In genomic region chr7:117014673-117015133, GRCh38 we compare ENCODE assay signal across 8 cellular contexts.
A peak's percentile ranks its signal among the peaks of the same experiment; 100 is the strongest.
DNase-seq lines count a peak whose midpoint lies in the region; ATAC-seq, FAIRE-seq and TF ChIP-seq lines count a peak whose summit lies in the region.

No MANE protein-coding gene starts in this region.

- no peak overlapping the region for H3K4me3 ChIP-seq in endothelial cell of umbilical vein (replicated peaks in 1 of 3; ENCODE audit: insufficient read depth in 1 of 3, low read depth in 1 of 3, low read length in 3 of 3)

- CTCF ChIA-PET in activated naive CD4-positive, alpha-beta T cell treated with anti-CD3 and anti-CD28 coated beads, Interleukin-2, amount 10 ng/mL, durations not matched to agents 7 days and 5 days (lab: Charles Lee): interaction anchor here (9.9 kb wide), 1 partner anchor 27 kb away, joined by 91 read pairs; no protein-coding TSS in a partner anchor
- CTCF ChIA-PET in endothelial cell of umbilical vein (lab: Charles Lee): interaction anchor here (9.0 kb wide), 1 partner anchor 27 kb away, joined by 141 read pairs; no protein-coding TSS in a partner anchor

- intact Hi-C loops in endothelial cell of umbilical vein (cut with micrococcal nuclease): no loop called here

- dilution Hi-C loops in endothelial cell of umbilical vein (cut with MboI; ENCODE audit: extremely low pct_ligation_motif_present, low sequenced_read_pairs): no loop called here

- H3K27me3 Mint-ChIP-seq in activated naive CD4-positive, alpha-beta T cell treated with anti-CD3 and anti-CD28 coated beads, Interleukin-2, amount 10 ng/mL, durations not matched to agents 7 days and 5 days: peaks cover 12% of the 10 kb centered on the region
- no peaks in the 10 kb centered on the region for H3K27me3 Mint-ChIP-seq in nephron progenitor cell (ENCODE audit: low read depth, poor library complexity)

- peaks cover 8% of the 10 kb centered on the region for H3K4me1 ChIP-seq in endothelial cell of umbilical vein (ENCODE audit: control insufficient read depth, extremely low read depth, insufficient read depth, low read length)

- H3K27ac ChIP-seq in endothelial cell of umbilical vein (ENCODE audit: insufficient read depth, low read depth, low read length): no peak overlapping the region

- H3K4me1 Mint-ChIP-seq in activated naive CD4-positive, alpha-beta T cell treated with anti-CD3 and anti-CD28 coated beads, Interleukin-2, amount 10 ng/mL, durations not matched to agents 7 days and 5 days: peaks cover 33% of the 10 kb centered on the region
- H3K4me1 Mint-ChIP-seq in nephron progenitor cell: peaks cover 6% of the 10 kb centered on the region

- H3K36me3 ChIP-seq in endothelial cell of umbilical vein (ENCODE audit: control insufficient read depth in 2 of 2, extremely low read depth in 1 of 2, insufficient read depth in 2 of 2, low read length in 2 of 2): no peaks in the 10 kb centered on the region

- H3K27me3 ChIP-seq in endothelial cell of umbilical vein (ENCODE audit: control insufficient read depth in 2 of 2, insufficient read depth in 2 of 2, low read length in 2 of 2): no peaks in the 10 kb centered on the region

- no TSS peak for BruUV-seq in endothelial cell of umbilical vein (replicated peaks; lab: Mats Ljungman, UMichigan)

- H3K79me2 ChIP-seq in endothelial cell of umbilical vein (ENCODE audit: control insufficient read depth, insufficient read depth, low read length): peaks cover 3% of the 10 kb centered on the region

- no peak overlapping the region for H2AFZ ChIP-seq in endothelial cell of umbilical vein (ENCODE audit: low read depth, low read length)

- no peak overlapping the region for H3K9ac ChIP-seq in endothelial cell of umbilical vein (replicated peaks; ENCODE audit: extremely low read depth, insufficient read depth, low read length)

- H3K4me2 ChIP-seq in endothelial cell of umbilical vein (ENCODE audit: insufficient read depth, low read length): peak overlapping the region; percentile 8

- in situ Hi-C loops in GM13976 (cut with MboI; ENCODE audit: low sequenced_read_pairs, unreplicated experiment): no loop called here

- H3K9me3 Mint-ChIP-seq in activated naive CD4-positive, alpha-beta T cell treated with anti-CD3 and anti-CD28 coated beads, Interleukin-2, amount 10 ng/mL, durations not matched to agents 7 days and 5 days: no peaks in the 10 kb centered on the region
- H3K9me3 Mint-ChIP-seq in nephron progenitor cell: no peaks in the 10 kb centered on the region

- no peaks in the 10 kb centered on the region for H3K9me3 ChIP-seq in endothelial cell of umbilical vein (replicated peaks; ENCODE audit: control insufficient read depth, insufficient read depth, low read length)

- peak; percentile 21 for DNase-seq in activated naive CD4-positive, alpha-beta T cell treated with anti-CD3 and anti-CD28 coated beads, Interleukin-2, amount 10 ng/mL, durations not matched to agents 7 days and 5 days
- no peak for DNase-seq in activated naive CD4-positive, alpha-beta T cell treated with anti-CD3 and anti-CD28 coated beads, Interleukin-2, amount 50 U/mL, for 16 hours
- DNase-seq in OCI-M2 (lab: John Stamatoyannopoulos, UW; ENCODE audit: unreplicated experiment): peak; percentile 93
- peak; percentile 59 for DNase-seq in endothelial cell of umbilical vein (ENCODE audit: low read depth, low spot score)
- peak; percentile 10 for DNase-seq in nephron progenitor cell
- DNase-seq in GM13976 (ENCODE audit: low spot score): no peak

- H3K4me3 Mint-ChIP-seq in activated naive CD4-positive, alpha-beta T cell treated with anti-CD3 and anti-CD28 coated beads, Interleukin-2, amount 10 ng/mL, durations not matched to agents 7 days and 5 days: no peak overlapping the region
- no peak overlapping the region for H3K4me3 Mint-ChIP-seq in nephron progenitor cell

- H3K9me1 ChIP-seq in endothelial cell of umbilical vein (replicated peaks; ENCODE audit: control insufficient read depth, extremely low read depth, insufficient read depth, low read length): no peaks in the 10 kb centered on the region

- no peaks in the 10 kb centered on the region for H4K20me1 ChIP-seq in endothelial cell of umbilical vein (replicated peaks; ENCODE audit: control insufficient read depth, extremely low read depth, insufficient read depth, low read length)

- POLR2A ChIA-PET in endothelial cell of umbilical vein (lab: Charles Lee): no interaction called here

- no peak for TF ChIP-seq POLR2A in endothelial cell of umbilical vein (IDR thresholded peaks at IDR 0.05; ENCODE audit: low read depth, low read length)

- H3K27ac Mint-ChIP-seq in activated naive CD4-positive, alpha-beta T cell treated with anti-CD3 and anti-CD28 coated beads, Interleukin-2, amount 10 ng/mL, durations not matched to agents 7 days and 5 days: no peak overlapping the region
- H3K27ac Mint-ChIP-seq in nephron progenitor cell: no peak overlapping the region

- peaks cover 3% of the 10 kb centered on the region for H3K36me3 Mint-ChIP-seq in activated naive CD4-positive, alpha-beta T cell treated with anti-CD3 and anti-CD28 coated beads, Interleukin-2, amount 10 ng/mL, durations not matched to agents 7 days and 5 days
- H3K36me3 Mint-ChIP-seq in nephron progenitor cell (ENCODE audit: low read depth): no peaks in the 10 kb centered on the region

- peak; percentile 23 for ATAC-seq in HG03064 (IDR thresholded peaks at IDR 0.05; ENCODE audit: low read depth, unreplicated experiment)
- no peak for ATAC-seq in HG03025 (IDR thresholded peaks at IDR 0.05; ENCODE audit: low FRiP score, unreplicated experiment)

- TF ChIP-seq CTCF in endothelial cell of umbilical vein (IDR thresholded peaks at IDR 0.05; ENCODE audit: extremely low read depth in 1 of 2, insufficient read depth in 1 of 2, low read depth in 1 of 2, low read length in 2 of 2) (no peak), nephron progenitor cell (IDR thresholded peaks at IDR 0.05) (no peak), GM13976 (IDR thresholded peaks at IDR 0.05; ENCODE audit: borderline replicate concordance, control extremely low read depth, extremely low read depth, insufficient read depth, missing control alignments) (no peak)

- no peak for FAIRE-seq in endothelial cell of umbilical vein (lab: Jason Lieb, UNC)

TF ChIP-seq in endothelial cell of umbilical vein, 7 proteins besides CTCF, POLR2A, EP300 and RAD21:
- no peak for TF ChIP-seq JUN (IDR thresholded peaks at IDR 0.05; ENCODE audit: borderline replicate concordance, insufficient read depth, insufficient read length, low read depth)
- TF ChIP-seq FOS (IDR thresholded peaks at IDR 0.05; ENCODE audit: borderline replicate concordance, insufficient read depth, low read length): no peak
- TF ChIP-seq MAX (IDR thresholded peaks at IDR 0.05; ENCODE audit: insufficient read depth, insufficient read length): no peak
- TF ChIP-seq EZH2 (IDR thresholded peaks at IDR 0.05; ENCODE audit: borderline replicate concordance, low read depth, low read length, severe bottlenecking): no peak
- TF ChIP-seq GATA2 (IDR thresholded peaks at IDR 0.05; ENCODE audit: insufficient read depth, insufficient read length, low read depth, low read length): no peak
- TF ChIP-seq POLR2AphosphoS5 (IDR thresholded peaks at IDR 0.05; ENCODE audit: insufficient read depth, low read depth, low read length): no peak
- no peak for TF ChIP-seq MYC (IDR thresholded peaks at IDR 0.05; ENCODE audit: low read depth, low read length)

Comparison
In these comparisons a context has a peak if more than half of its experiments do, and no peak if none do; other contexts are left out.
1. DNase-seq: peak in activated naive CD4-positive, alpha-beta T cell treated with anti-CD3 and anti-CD28 coated beads, Interleukin-2, amount 10 ng/mL, durations not matched to agents 7 days and 5 days (single experiment), OCI-M2 (single experiment), endothelial cell of umbilical vein (single experiment) and nephron progenitor cell (single experiment); none in activated naive CD4-positive, alpha-beta T cell treated with anti-CD3 and anti-CD28 coated beads, Interleukin-2, amount 50 U/mL, for 16 hours (single experiment) and GM13976 (single experiment).